18 cellular contexts compared by ENCODE assay signal in the genomic region with DNA sequence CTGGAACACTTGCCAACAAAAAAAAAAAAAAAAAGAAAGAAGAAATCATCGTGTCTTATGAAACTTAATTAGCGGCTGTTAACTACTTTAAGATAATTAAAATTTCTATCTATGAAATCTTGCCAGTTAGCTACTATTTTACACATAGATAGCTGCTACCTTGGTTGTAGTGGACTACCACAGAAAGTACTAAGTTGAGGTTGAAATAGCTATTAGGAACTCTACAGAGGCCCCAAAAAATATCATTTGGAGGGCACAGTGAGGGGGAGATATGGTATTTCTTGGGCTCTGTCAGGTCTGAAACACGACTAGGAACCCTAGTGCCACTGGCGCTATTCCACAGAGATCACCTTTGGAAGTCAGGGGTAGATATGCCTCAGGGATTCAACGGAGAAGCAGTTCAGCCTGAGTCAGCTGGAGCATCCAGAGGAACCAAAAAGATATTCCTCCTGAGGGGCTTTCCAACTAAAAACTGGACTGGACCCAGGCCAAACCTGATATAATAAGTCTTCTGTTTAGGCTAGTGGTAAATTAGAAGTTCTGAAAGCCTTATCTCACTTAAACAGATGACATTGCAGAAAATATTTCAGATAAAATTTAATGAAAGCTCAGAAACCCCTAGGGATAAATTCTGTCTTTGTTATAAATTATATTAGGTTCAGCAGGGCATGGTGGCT.
DNase-seq lines count a peak whose midpoint lies in the region; ATAC-seq, FAIRE-seq and TF ChIP-seq lines count a peak whose summit lies in the region.
"Had no signal": no experiment of that assay in that cellular context is flagged by ENCODE, and none has a peak within 500 bp of the region (broad histone marks: within the 10 kb centered on the region; RNA-seq: fewer than 3 reads in every experiment).

No MANE protein-coding gene starts in this region.

- ATAC-seq in HG03139 (IDR thresholded peaks at IDR 0.05; ENCODE audit: unreplicated experiment) (no peak), HG03175 (IDR thresholded peaks at IDR 0.05; ENCODE audit: unreplicated experiment) (no peak)
- ATAC-seq: activated CD8-positive, alpha-beta T cell treated with anti-CD3 and anti-CD28 coated beads for 36 hours; Panc1 had no signal

- H3K27me3 ChIP-seq in brain microvascular endothelial cell (replicated peaks) = no peaks in the 10 kb centered on the region
- no peaks in the 10 kb centered on the region for H3K27me3 ChIP-seq in right atrium auricular region
- H3K27me3 ChIP-seq: BLaER1 treated with 17β-estradiol and CSF1 and Interleukin-3, amounts not matched to agents 10 nM and 100 nM; testis had no signal

- FAIRE-seq in RCC 7860 (lab: Jason Lieb, UNC) = no peak

- in situ Hi-C loops in brain microvascular endothelial cell (cut with HindIII; ENCODE audit: low pct_ligation_motif_present, low sequenced_read_pairs) = no loop called here

- DNase-seq in NCI-H226 (peak; percentile 82), brain microvascular endothelial cell (no peak), foreskin melanocyte (peak; percentile 85), RCC 7860 (ENCODE audit: low spot score) (no peak), right atrium auricular region (ENCODE audit: low spot score) (no peak)
- DNase-seq: activated CD8-positive, alpha-beta T cell treated with anti-CD3 and anti-CD28 coated beads for 36 hours; activated T-cell treated with anti-CD3 and anti-CD28 coated beads, Interleukin-2, amount 50 U/mL, for 48 hours; DMS153; NCI-H1105; NCI-H82; occipital lobe; testis; WERI-Rb-1 had no signal

- TF ChIP-seq CTCF in brain microvascular endothelial cell (IDR thresholded peaks at IDR 0.05; ENCODE audit: low read depth, low read length, missing control alignments) = no peak
- no peak for TF ChIP-seq CTCF in right atrium auricular region (IDR thresholded peaks at IDR 0.05)

- H3K36me3 ChIP-seq in brain microvascular endothelial cell (replicated peaks) = peaks cover 33% of the 10 kb centered on the region
- H3K36me3 ChIP-seq in right atrium auricular region = peaks cover 32% of the 10 kb centered on the region

- H3K27ac ChIP-seq in brain microvascular endothelial cell (peak overlapping the region; percentile 82), right atrium auricular region (no peak overlapping the region)
- H3K27ac ChIP-seq: BLaER1 treated with 17β-estradiol and CSF1 and Interleukin-3, amounts not matched to agents 10 nM and 100 nM; KMS-11; testis; WERI-Rb-1 had no signal

- no peaks in the 10 kb centered on the region for H3K4me1 ChIP-seq in right atrium auricular region
- H3K4me1 ChIP-seq: BLaER1 treated with 17β-estradiol and CSF1 and Interleukin-3, amounts not matched to agents 10 nM and 100 nM; testis had no signal

- H3K4me3 ChIP-seq in brain microvascular endothelial cell (ENCODE audit: low read depth, low read length) (no peak overlapping the region), right atrium auricular region (no peak overlapping the region)
- H3K4me3 ChIP-seq: BLaER1 treated with 17β-estradiol and CSF1 and Interleukin-3, amounts not matched to agents 10 nM and 100 nM; testis had no signal

- no peaks in the 10 kb centered on the region for H3K9me3 ChIP-seq in right atrium auricular region
- H3K9me3 ChIP-seq: BLaER1 treated with 17β-estradiol and CSF1 and Interleukin-3, amounts not matched to agents 10 nM and 100 nM; testis had no signal

Comparison
In these comparisons a context has a peak if more than half of its experiments do, and no peak if none do; other contexts are left out.
1. DNase-seq: peak in NCI-H226 (single experiment) and foreskin melanocyte (single experiment); none in brain microvascular endothelial cell (single experiment), RCC 7860 (single experiment) and right atrium auricular region (single experiment).